8 cellular contexts compared by ENCODE assay signal in genomic region chr4:3346146-3346545, GRCh38. TPM values are rescaled to one million over a fixed set of nuclear protein-coding genes. Genes with fewer than 3 reads are reported as not detected.
DNase-seq lines count a peak whose midpoint lies in the region; ATAC-seq, FAIRE-seq and TF ChIP-seq lines count a peak whose summit lies in the region.

No MANE protein-coding gene starts in this region.

- no peaks in the 10 kb centered on the region for H3K9me3 ChIP-seq in thoracic aorta

- peaks cover 0 to 2% of the 10 kb centered on the region in 2 donors for H3K4me1 ChIP-seq in thoracic aorta (ENCODE audit: control insufficient read depth in 1 of 2, low read depth in 2 of 2)

- intact Hi-C loops in left colon (cut with DNase I, micrococcal nuclease), result loop anchor here in 1 of 2 donors (2.0 kb wide), 1 partner anchor 97 kb away; no protein-coding TSS in a partner anchor

- DNase-seq in Ammon's horn (ENCODE audit: low spot score) (peak; percentile 76), GM10266 (ENCODE audit: extremely low spot score) (peak; percentile 83), HuH-7 (ENCODE audit: low spot score) (peak; percentile 78), RCC 7860 (ENCODE audit: low spot score) (peak; percentile 71), cerebellum (ENCODE audit: low spot score) (peak; percentile 80), left colon (no peak), thoracic aorta (ENCODE audit: low spot score) (no peak)

- no peaks in the 10 kb centered on the region for H3K27me3 ChIP-seq in thoracic aorta (replicated peaks; ENCODE audit: insufficient read depth)

- no peak overlapping the region for H3K4me3 ChIP-seq in thoracic aorta

- peak; percentile 79 for TF ChIP-seq CTCF in GM10266 (IDR thresholded peaks at IDR 0.05; ENCODE audit: control insufficient read depth, insufficient read depth, low read depth, missing control alignments)
- TF ChIP-seq CTCF in thoracic aorta (IDR thresholded peaks at IDR 0.05), result peak; percentile 92

- FAIRE-seq in RCC 7860 (lab: Jason Lieb, UNC), result peak; percentile 82

- H3K36me3 ChIP-seq in thoracic aorta, result no peaks in the 10 kb centered on the region

- no peak overlapping the region for H3K27ac ChIP-seq in thoracic aorta

- ATAC-seq in left colon, result peak; percentile 93
- peak; percentile 85 for ATAC-seq in thoracic aorta (ENCODE audit: insufficient number of reproducible peaks, low FRiP score, low read depth)
- no peak for ATAC-seq in GM18907 (IDR thresholded peaks at IDR 0.05; ENCODE audit: unreplicated experiment)

RNA-seq across cellular contexts. Expression of gene RGS12, which starts 53.3 kb away (rescaled TPM):
- total RNA-seq in cerebellum, result 87.5 TPM
- 10 to 100 TPM; 21.5 to 23.5 TPM for total RNA-seq in left colon
- 10 to 100 TPM; 13.5 to 43.6 TPM for total RNA-seq in thoracic aorta

Comparison
In these comparisons a context has a peak if more than half of its experiments do, and no peak if none do; other contexts are left out.
1. DNase-seq: peak in Ammon's horn (single experiment), GM10266 (single experiment), HuH-7 (single experiment), RCC 7860 (single experiment) and cerebellum (single experiment); none in left colon (0 of 2) and thoracic aorta (single experiment).